Comparison of ENCODE assay signal across 1 cellular context in genomic region chr7:21346297-21346696, GRCh38.
TF ChIP-seq lines count a peak whose summit lies in the region.

No MANE protein-coding gene starts in this region.

TF ChIP-seq in GM23338, 12 proteins besides CTCF, POLR2A, EP300 and RAD21 (continued from another document):
- TF ChIP-seq ZNF331 (CRISPR knock-in tag; IDR thresholded peaks at IDR 0.05; ENCODE audit: low read depth) (no peak), CREB1 (CRISPR knock-in tag; IDR thresholded peaks at IDR 0.05; ENCODE audit: low read depth) (no peak), POLR2AphosphoS5 (IDR thresholded peaks at IDR 0.05; ENCODE audit: low read depth) (no peak), EZH2phosphoT487 (IDR thresholded peaks at IDR 0.05; ENCODE audit: unreplicated experiment) (no peak), ZNF114 (CRISPR knock-in tag; IDR thresholded peaks at IDR 0.05) (no peak)
- TF ChIP-seq, protein P1, sequence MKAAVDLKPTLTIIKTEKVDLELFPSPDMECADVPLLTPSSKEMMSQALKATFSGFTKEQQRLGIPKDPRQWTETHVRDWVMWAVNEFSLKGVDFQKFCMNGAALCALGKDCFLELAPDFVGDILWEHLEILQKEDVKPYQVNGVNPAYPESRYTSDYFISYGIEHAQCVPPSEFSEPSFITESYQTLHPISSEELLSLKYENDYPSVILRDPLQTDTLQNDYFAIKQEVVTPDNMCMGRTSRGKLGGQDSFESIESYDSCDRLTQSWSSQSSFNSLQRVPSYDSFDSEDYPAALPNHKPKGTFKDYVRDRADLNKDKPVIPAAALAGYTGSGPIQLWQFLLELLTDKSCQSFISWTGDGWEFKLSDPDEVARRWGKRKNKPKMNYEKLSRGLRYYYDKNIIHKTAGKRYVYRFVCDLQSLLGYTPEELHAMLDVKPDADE (IDR thresholded peaks at IDR 0.05): no peak
